In genomic region chr13:50357136-50357535, GRCh38 we compare ENCODE assay signal across 2 cellular contexts.
TF ChIP-seq lines count a peak whose summit lies in the region.

No MANE protein-coding gene starts in this region.

TF ChIP-seq in liver, 16 proteins besides CTCF, POLR2A, EP300 and RAD21 (continued from another document):
- no peak for TF ChIP-seq ATF3 (IDR thresholded peaks at IDR 0.05)
- TF ChIP-seq REST (IDR thresholded peaks at IDR 0.05): no peak
- TF ChIP-seq ZBTB33 (IDR thresholded peaks at IDR 0.05): no peak

TF ChIP-seq in HepG2, 621 proteins besides CTCF, POLR2A, EP300 and RAD21 (continued from another document):
- TF ChIP-seq UBTF (CRISPR knock-in tag; IDR thresholded peaks at IDR 0.05): no peak
- no peak for TF ChIP-seq ZNF224 (CRISPR knock-in tag; IDR thresholded peaks at IDR 0.05)
- no peak for TF ChIP-seq ZNF205 (CRISPR knock-in tag; IDR thresholded peaks at IDR 0.05)
- no peak for TF ChIP-seq ZNF333 (CRISPR knock-in tag; IDR thresholded peaks at IDR 0.05; ENCODE audit: borderline replicate concordance)
TF ChIP-seq in HepG2: peak in this region for 0.
